7 cellular contexts compared by ENCODE assay signal in the genomic region with DNA sequence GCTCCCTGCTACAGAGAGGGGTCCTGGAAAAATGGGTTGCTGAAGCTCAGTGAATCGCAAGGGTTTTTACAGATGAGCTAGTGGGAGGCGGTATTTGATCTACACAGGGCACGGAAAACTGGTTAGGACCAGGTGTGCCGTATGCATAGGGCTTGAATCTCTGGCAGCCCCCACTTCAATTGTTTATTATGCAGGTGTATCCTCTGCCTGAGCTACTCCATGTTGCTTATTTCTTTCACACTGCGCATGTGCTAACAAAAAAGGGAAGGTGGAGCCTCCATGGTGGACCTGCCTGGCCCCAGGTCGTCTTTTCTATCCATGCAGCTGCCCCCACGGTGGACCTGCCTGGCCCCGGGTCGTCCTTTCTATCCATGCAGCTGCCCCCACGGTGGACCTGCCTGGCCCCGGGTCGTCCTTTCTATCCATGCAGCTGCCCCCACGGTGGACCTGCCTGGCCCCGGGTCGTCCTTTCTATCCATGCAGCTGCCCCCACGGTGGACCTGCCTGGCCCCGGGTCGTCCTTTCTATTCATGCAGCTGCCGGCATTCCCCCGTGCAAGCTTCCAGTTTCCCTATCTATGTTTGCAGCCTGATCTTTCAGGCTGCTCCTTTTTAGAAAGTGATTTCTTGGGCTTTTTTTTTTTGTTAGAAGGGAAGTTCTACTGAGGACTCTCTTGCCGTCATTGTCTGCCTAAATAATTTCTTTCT. TPM values are rescaled to one million over a fixed set of nuclear protein-coding genes. Genes with fewer than 3 reads are reported as not detected.
A peak's percentile ranks its signal among the peaks of the same experiment; 100 is the strongest.
DNase-seq lines count a peak whose midpoint lies in the region; TF ChIP-seq lines count a peak whose summit lies in the region.
"Not testable (repeated sequence)": the region's sequence is repeated elsewhere in the genome, so short reads cannot be mapped to it uniquely, and the experiment has no call there.

No MANE protein-coding gene starts in this region.

- H3K79me2 ChIP-seq in OCI-LY3 (ENCODE audit: low read length); osteoblast (ENCODE audit: insufficient read depth, low read length): not testable (repeated sequence)

- H3K4me3 Mint-ChIP-seq in activated T-helper 2 cell treated with anti-CD3 and anti-CD28 coated beads, Interferon-gamma antibody, Interleukin-2, Interleukin-4, amounts not matched to agents 10 μg/mL and 5 μg/mL and 100 μg/mL, durations not matched to agents 14 hours and 24 hours and 36 hours (ENCODE audit: low read depth) = peak overlapping the region; percentile 63

- not testable (repeated sequence) for H3K9me3 ChIP-seq in OCI-LY3 (ENCODE audit: insufficient read depth, low read length); osteoblast (ENCODE audit: low read depth, low read length)

- H3K9me3 Mint-ChIP-seq in activated T-helper 2 cell treated with anti-CD3 and anti-CD28 coated beads, Interferon-gamma antibody, Interleukin-2, Interleukin-4, amounts not matched to agents 10 μg/mL and 5 μg/mL and 100 μg/mL, durations not matched to agents 14 hours and 24 hours and 36 hours = not testable (repeated sequence)

- H3K36me3 Mint-ChIP-seq in activated T-helper 2 cell treated with anti-CD3 and anti-CD28 coated beads, Interferon-gamma antibody, Interleukin-2, Interleukin-4, amounts not matched to agents 10 μg/mL and 5 μg/mL and 100 μg/mL, durations not matched to agents 14 hours and 24 hours and 36 hours (ENCODE audit: low read depth) = not testable (repeated sequence)

- H3K27ac Mint-ChIP-seq in activated T-helper 2 cell treated with anti-CD3 and anti-CD28 coated beads, Interferon-gamma antibody, Interleukin-2, Interleukin-4, amounts not matched to agents 10 μg/mL and 5 μg/mL and 100 μg/mL, durations not matched to agents 14 hours and 24 hours and 36 hours = not testable (repeated sequence)

- not testable (repeated sequence) for H3K4me1 Mint-ChIP-seq in activated T-helper 2 cell treated with anti-CD3 and anti-CD28 coated beads, Interferon-gamma antibody, Interleukin-2, Interleukin-4, amounts not matched to agents 10 μg/mL and 5 μg/mL and 100 μg/mL, durations not matched to agents 14 hours and 24 hours and 36 hours (ENCODE audit: low read depth)

- intact Hi-C loops in activated T-helper 2 cell treated with anti-CD3 and anti-CD28 coated beads, Interferon-gamma antibody, Interleukin-2, Interleukin-4, amounts not matched to agents 10 μg/mL and 5 μg/mL and 100 μg/mL, durations not matched to agents 14 hours and 24 hours and 36 hours (cut with micrococcal nuclease) = not testable (repeated sequence)

- H3K4me3 ChIP-seq in OCI-LY3 (ENCODE audit: low read length); osteoblast (ENCODE audit: insufficient read depth, low read length): not testable (repeated sequence)
- H3K4me3 ChIP-seq in fibroblast of villous mesenchyme (ENCODE audit: low read depth, low read length) = peak overlapping the region; percentile 39

- not testable (repeated sequence) for H3K27me3 ChIP-seq in OCI-LY3 (ENCODE audit: low read depth, low read length); osteoblast (ENCODE audit: insufficient read depth, low read length)

- peak overlapping the region; percentile 5; the same call in 1 of the 2 replicates for H2AFZ ChIP-seq in OCI-LY3 (ENCODE audit: low read depth, low read length)
- H2AFZ ChIP-seq in osteoblast (ENCODE audit: low read length) = not testable (repeated sequence)

- not testable (repeated sequence) for H3K4me1 ChIP-seq in OCI-LY3 (ENCODE audit: low read length); osteoblast (ENCODE audit: insufficient read depth, low read length)

- DNase-seq in DMS79 (lab: John Stamatoyannopoulos, UW) = peak; percentile 11
- DNase-seq in NCI-H2029 (lab: John Stamatoyannopoulos, UW) = peak; percentile 75
- DNase-seq in activated CD4-positive, alpha-beta T cell treated with anti-CD3 and anti-CD28 coated beads for 24 hours (ENCODE audit: low read depth in 2 of 2) = peak; percentile 4 to 18
- not testable (repeated sequence) for DNase-seq in activated T-helper 2 cell treated with anti-CD3 and anti-CD28 coated beads, Interferon-gamma antibody, Interleukin-2, Interleukin-4, amounts not matched to agents 10 μg/mL and 5 μg/mL and 100 μg/mL, durations not matched to agents 14 hours and 24 hours and 36 hours (ENCODE audit: low spot score); fibroblast of villous mesenchyme (ENCODE audit: low read depth)
- peak; percentile 17 for DNase-seq in osteoblast (ENCODE audit: insufficient read length, low spot score, missing footprints)

- H3K27ac ChIP-seq in OCI-LY3 (ENCODE audit: low read length); osteoblast (ENCODE audit: low read depth, low read length): not testable (repeated sequence)

- H3K9ac ChIP-seq in OCI-LY3 (ENCODE audit: low read length) = not testable (repeated sequence)

- H3K27me3 Mint-ChIP-seq in activated T-helper 2 cell treated with anti-CD3 and anti-CD28 coated beads, Interferon-gamma antibody, Interleukin-2, Interleukin-4, amounts not matched to agents 10 μg/mL and 5 μg/mL and 100 μg/mL, durations not matched to agents 14 hours and 24 hours and 36 hours (ENCODE audit: low read depth) = not testable (repeated sequence)

- TF ChIP-seq CTCF in OCI-LY3 (IDR thresholded peaks at IDR 0.05; ENCODE audit: low read depth, low read length); fibroblast of villous mesenchyme (IDR thresholded peaks at IDR 0.05; ENCODE audit: insufficient read depth, low read depth, low read length); osteoblast (IDR thresholded peaks at IDR 0.05; ENCODE audit: extremely low read depth, low read depth, low read length): not testable (repeated sequence)

- H3K36me3 ChIP-seq in OCI-LY3 (replicated peaks; ENCODE audit: low read depth, low read length); osteoblast (ENCODE audit: insufficient read depth, low read length): not testable (repeated sequence)

- H4K20me1 ChIP-seq in OCI-LY3 (ENCODE audit: insufficient read depth, low read length); osteoblast (ENCODE audit: insufficient read depth, low read length): not testable (repeated sequence)

- H3K4me2 ChIP-seq in OCI-LY3 (ENCODE audit: low read length) = peak overlapping the region; percentile 37; the same call in 1 of the 2 replicates
- H3K4me2 ChIP-seq in osteoblast (ENCODE audit: insufficient read depth, low read length) = not testable (repeated sequence)

RNA-seq across cellular contexts. Expression of gene TMC7, which starts 27.7 kb away (rescaled TPM):
- not detected in 2 replicates for total RNA-seq in activated T-helper 2 cell treated with anti-CD3 and anti-CD28 coated beads, Interferon-gamma antibody, Interleukin-2, Interleukin-4, amounts not matched to agents 10 μg/mL and 5 μg/mL and 100 μg/mL, durations not matched to agents 14 hours and 24 hours and 36 hours
- under 0.01 and 0.32 TPM in 2 replicates for total RNA-seq in fibroblast of villous mesenchyme
- 1.1 and 1.5 TPM in 2 replicates for total RNA-seq in osteoblast

RNA-seq across cellular contexts. Expression of gene SMG1, which starts 29.8 kb away (rescaled TPM):
- 128 and 137 TPM in 2 replicates for total RNA-seq in activated T-helper 2 cell treated with anti-CD3 and anti-CD28 coated beads, Interferon-gamma antibody, Interleukin-2, Interleukin-4, amounts not matched to agents 10 μg/mL and 5 μg/mL and 100 μg/mL, durations not matched to agents 14 hours and 24 hours and 36 hours
- 77.0 and 88.5 TPM in 2 replicates for total RNA-seq in fibroblast of villous mesenchyme
- total RNA-seq in osteoblast = 99.6 and 101 TPM in 2 replicates
